In genomic region chr19:33264881-33265445, GRCh38 we compare ENCODE assay signal across 1 cellular context.
TF ChIP-seq lines count a peak whose summit lies in the region.

No MANE protein-coding gene starts in this region.

TF ChIP-seq in H1, 55 proteins besides CTCF, POLR2A, EP300 and RAD21 (continued from another document):
- TF ChIP-seq USF2 (IDR thresholded peaks at IDR 0.05; ENCODE audit: low read length), result no peak
- no peak for TF ChIP-seq SP2 (IDR thresholded peaks at IDR 0.05; ENCODE audit: low read length)
- no peak for TF ChIP-seq MAFK (IDR thresholded peaks at IDR 0.05; ENCODE audit: low read depth, low read length)
